Comparison of ENCODE assay signal across 28 cellular contexts in the genomic region with DNA sequence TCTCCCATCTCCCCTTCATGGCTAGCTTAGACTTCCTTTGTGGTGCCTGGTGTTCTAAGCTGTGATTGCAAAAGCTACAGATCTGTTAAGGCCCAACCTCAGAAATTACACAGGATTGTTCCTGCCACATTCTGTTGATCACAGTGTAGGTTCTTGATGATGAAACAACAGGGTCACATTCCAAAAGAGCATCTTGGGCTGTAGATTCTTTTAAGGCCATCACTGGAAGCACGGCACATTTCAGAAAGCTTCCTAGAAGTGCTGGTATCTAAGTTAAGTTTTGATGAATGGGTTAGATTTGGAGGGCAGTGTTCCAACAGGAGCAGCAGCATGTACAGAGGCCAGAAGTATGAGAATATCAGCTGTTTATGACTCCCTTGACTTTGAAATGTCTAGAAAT.
"Had no signal": no experiment of that assay in that cellular context is flagged by ENCODE, and none has a peak within 500 bp of the region (broad histone marks: within the 10 kb centered on the region; RNA-seq: fewer than 3 reads in every experiment).

No MANE protein-coding gene starts in this region.

- FAIRE-seq: endothelial cell of umbilical vein, islet of Langerhans, pancreas, urothelium cell line had no signal

- H3K4me3 Mint-ChIP-seq: dendritic cell treated with granulocyte-macrophage colony-stimulating factor and Interleukin-4, amounts not matched to agents 40 ng/mL and 50 ng/mL, for 4 days; natural killer cell; stimulated activated memory B cell treated with anti-CD40 and anti-IgM and Interleukin-4, amounts not matched to agents 10 μg/mL and 1 μg/mL and 100 μg/mL, for 72 hours had no signal

- H3K9me3 Mint-ChIP-seq: dendritic cell treated with granulocyte-macrophage colony-stimulating factor and Interleukin-4, amounts not matched to agents 40 ng/mL and 50 ng/mL, for 4 days; natural killer cell; stimulated activated memory B cell treated with anti-CD40 and anti-IgM and Interleukin-4, amounts not matched to agents 10 μg/mL and 1 μg/mL and 100 μg/mL, for 72 hours had no signal

- H3K4me1 ChIP-seq: colonic mucosa, esophagus muscularis mucosa, foreskin keratinocyte, gastroesophageal sphincter, heart left ventricle, left lung, right atrium auricular region, testis, tibial artery, upper lobe of left lung had no signal

- H3K27me3 ChIP-seq: colonic mucosa, esophagus muscularis mucosa, foreskin keratinocyte, gastroesophageal sphincter, heart left ventricle, hepatocyte, left lung, neutrophil, pancreas, right atrium auricular region, testis, tibial artery, upper lobe of left lung had no signal

- H3K27ac Mint-ChIP-seq: dendritic cell treated with granulocyte-macrophage colony-stimulating factor and Interleukin-4, amounts not matched to agents 40 ng/mL and 50 ng/mL, for 4 days had no signal

- H3K4me3 ChIP-seq: colonic mucosa, esophagus muscularis mucosa, gastroesophageal sphincter, heart left ventricle, hepatocyte, left lung, pancreas, right atrium auricular region, testis, tibial artery, upper lobe of left lung had no signal

- H3K27ac ChIP-seq: colonic mucosa, esophagus muscularis mucosa, foreskin keratinocyte, gastroesophageal sphincter, heart left ventricle, hepatocyte, left lung, neutrophil, pancreas, right atrium auricular region, testis, tibial artery, upper lobe of left lung had no signal

- H3K9me3 ChIP-seq: colonic mucosa, esophagus muscularis mucosa, gastroesophageal sphincter, heart left ventricle, left lung, neutrophil, pancreas, right atrium auricular region, testis, tibial artery, upper lobe of left lung had no signal

- H3K4me2 ChIP-seq: hepatocyte had no signal

- H3K36me3 Mint-ChIP-seq: natural killer cell had no signal

- H3K36me3 ChIP-seq: colonic mucosa, gastroesophageal sphincter, heart left ventricle, left lung, neutrophil, pancreas, right atrium auricular region, tibial artery, upper lobe of left lung had no signal

- DNase-seq: colonic mucosa; effector memory CD4-positive, alpha-beta T cell; foreskin keratinocyte; heart left ventricle; left cardiac atrium; left lung; mesendoderm; midbrain; natural killer cell; pancreas; stimulated activated CD4-positive, alpha-beta T cell treated with anti-CD3 and anti-CD28 coated beads, Interleukin-2, amount 100 ng/mL, for 24 hours; stimulated activated CD4-positive, alpha-beta T cell treated with anti-CD3 and anti-CD28 coated beads, Interleukin-4, amount 100 ng/mL, for 4 hours; stimulated activated naive CD8-positive, alpha-beta T cell treated with anti-CD3 and anti-CD28 coated beads, Interleukin-15, Interleukin-2, amounts not matched to agents 100 U/mL and 50 U/mL, for 24 hours; substantia nigra; testis; tibial artery; upper lobe of left lung had no signal

- H3K27me3 Mint-ChIP-seq: dendritic cell treated with granulocyte-macrophage colony-stimulating factor and Interleukin-4, amounts not matched to agents 40 ng/mL and 50 ng/mL, for 4 days; stimulated activated memory B cell treated with anti-CD40 and anti-IgM and Interleukin-4, amounts not matched to agents 10 μg/mL and 1 μg/mL and 100 μg/mL, for 72 hours had no signal

- H3K79me2 ChIP-seq: hepatocyte had no signal

- ATAC-seq: foreskin keratinocyte; gastroesophageal sphincter; heart left ventricle; left cardiac atrium; natural killer cell; pancreas; sciatic nerve; stimulated activated memory B cell treated with anti-CD40 and anti-IgM and Interleukin-4, amounts not matched to agents 10 μg/mL and 1 μg/mL and 100 μg/mL, for 72 hours; stimulated activated naive CD8-positive, alpha-beta T cell treated with anti-CD3 and anti-CD28 coated beads, Interleukin-15, Interleukin-2, amounts not matched to agents 100 U/mL and 50 U/mL, for 24 hours had no signal

- H2AFZ ChIP-seq: hepatocyte had no signal
